In genomic region chr7:610141-610530, GRCh38 we compare ENCODE assay signal across 12 cellular contexts.
DNase-seq lines count a peak whose midpoint lies in the region; ATAC-seq and TF ChIP-seq lines count a peak whose summit lies in the region.
"Had no signal": no experiment of that assay in that cellular context is flagged by ENCODE, and none has a peak within 500 bp of the region (broad histone marks: within the 10 kb centered on the region; RNA-seq: fewer than 3 reads in every experiment).

No MANE protein-coding gene starts in this region.

- H3K9me3 Mint-ChIP-seq in effector memory CD8-positive, alpha-beta T cell, result peaks cover 0 to 8% of the 10 kb centered on the region in 2 donors
- H3K9me3 Mint-ChIP-seq in Calu3 (ENCODE audit: low read depth, unreplicated experiment), result peaks cover 5% of the 10 kb centered on the region

- H3K4me2 ChIP-seq in neuronal stem cell (ENCODE audit: insufficient read depth, low read length, poor library complexity, severe bottlenecking), result no peak overlapping the region
- H3K4me2 ChIP-seq: KMS-11, SK-N-SH had no signal

- H2BK12ac ChIP-seq in neuronal stem cell (ENCODE audit: low read length), result no peak overlapping the region

- peak overlapping the region; percentile 73 for H2AFZ ChIP-seq in neuronal stem cell (ENCODE audit: low read length)

- no peak overlapping the region for H3K4me3 ChIP-seq in cardiac muscle cell
- H3K4me3 ChIP-seq in neuronal stem cell (ENCODE audit: low read length in 2 of 2), result no peak overlapping the region
- H3K4me3 ChIP-seq in aorta (ENCODE audit: low read length in 2 of 2), result no peak overlapping the region

- H3K4ac ChIP-seq in neuronal stem cell (ENCODE audit: low read length), result no peak overlapping the region

- no peak overlapping the region for H2AK5ac ChIP-seq in neuronal stem cell (ENCODE audit: low read depth, low read length)

- H3K36me3 ChIP-seq in cardiac muscle cell (no peaks in the 10 kb centered on the region), neuronal stem cell (replicated peaks in 1 of 2; ENCODE audit: control insufficient read depth in 2 of 2, insufficient read depth in 2 of 2, low read length in 2 of 2) (no peaks in the 10 kb centered on the region), aorta (ENCODE audit: control insufficient read depth in 1 of 2, insufficient read depth in 2 of 2, low read length in 1 of 2) (no peaks in the 10 kb centered on the region)

- H3K9me3 ChIP-seq in cardiac muscle cell (ENCODE audit: low read depth) (no peaks in the 10 kb centered on the region), neuronal stem cell (replicated peaks in 1 of 2; ENCODE audit: control insufficient read depth in 2 of 2, insufficient read depth in 1 of 2, low read depth in 1 of 2, low read length in 2 of 2) (no peaks in the 10 kb centered on the region), aorta (ENCODE audit: control insufficient read depth, low read length) (no peaks in the 10 kb centered on the region)
- H3K9me3 ChIP-seq: SK-N-SH had no signal

- DNase-seq in cardiac muscle cell (ENCODE audit: low read depth in 1 of 2, low spot score in 1 of 2) (no peak), cardiac septum (ENCODE audit: low spot score) (no peak), neuronal stem cell (ENCODE audit: low spot score) (no peak), aorta (peak; percentile 41 to 62), NCI-H2196 (lab: John Stamatoyannopoulos, UW; ENCODE audit: unreplicated experiment) (no peak), Calu3 (no peak)
- DNase-seq in effector memory CD8-positive, alpha-beta T cell, result no peak
- DNase-seq: activated CD4-positive, alpha-beta T cell treated with anti-CD3 and anti-CD28 coated beads for 4 hours; NCI-H2029; SK-N-SH had no signal

- H3K36me3 Mint-ChIP-seq in effector memory CD8-positive, alpha-beta T cell (ENCODE audit: insufficient read depth), result peaks cover 24% of the 10 kb centered on the region
- peaks cover 7% of the 10 kb centered on the region for H3K36me3 Mint-ChIP-seq in Calu3 (ENCODE audit: insufficient read depth, unreplicated experiment)

- H3K27ac ChIP-seq in cardiac muscle cell, result peak overlapping the region; percentile 77
- H3K27ac ChIP-seq in neuronal stem cell (replicated peaks; ENCODE audit: low read length), result no peak overlapping the region
- no peak overlapping the region for H3K27ac ChIP-seq in aorta (ENCODE audit: low read depth in 1 of 2, low read length in 2 of 2)
- H3K27ac ChIP-seq: KMS-11 had no signal

- no peak overlapping the region for H3K14ac ChIP-seq in neuronal stem cell (ENCODE audit: low read length)

- H3K9ac ChIP-seq in neuronal stem cell (ENCODE audit: low read depth, low read length, poor library complexity), result no peak overlapping the region
- H3K9ac ChIP-seq: KMS-11, SK-N-SH had no signal

- peak overlapping the region; percentile 57 to 74 for H3K4me3 Mint-ChIP-seq in effector memory CD8-positive, alpha-beta T cell
- no peak overlapping the region for H3K4me3 Mint-ChIP-seq in Calu3 (ENCODE audit: low read depth, unreplicated experiment)

- no peak overlapping the region for H2BK5ac ChIP-seq in neuronal stem cell (ENCODE audit: low read length)

- no peaks in the 10 kb centered on the region for H3K79me1 ChIP-seq in neuronal stem cell (ENCODE audit: low read depth, low read length)

- no peak overlapping the region for H4K91ac ChIP-seq in neuronal stem cell (ENCODE audit: low read depth, low read length, poor library complexity)

- CTCF ChIA-PET in Calu3 (lab: Charles Lee), result no interaction called here

- H3K4me1 Mint-ChIP-seq in effector memory CD8-positive, alpha-beta T cell (ENCODE audit: low read depth in 2 of 2), result peaks cover 16 to 38% of the 10 kb centered on the region in 2 donors
- H3K4me1 Mint-ChIP-seq in Calu3 (ENCODE audit: low read depth, unreplicated experiment), result no peaks in the 10 kb centered on the region

- no peak overlapping the region for H3K18ac ChIP-seq in neuronal stem cell (ENCODE audit: low read length)

- no peaks in the 10 kb centered on the region for H3K27me3 Mint-ChIP-seq in effector memory CD8-positive, alpha-beta T cell
- H3K27me3 Mint-ChIP-seq in Calu3 (ENCODE audit: unreplicated experiment), result peaks cover 29% of the 10 kb centered on the region

- H2BK120ac ChIP-seq in neuronal stem cell (ENCODE audit: low read depth, low read length), result no peak overlapping the region

- ATAC-seq in effector memory CD8-positive, alpha-beta T cell (replicated peaks), result no peak
- ATAC-seq in aorta (ENCODE audit: low FRiP score), result no peak
- no peak for ATAC-seq in GM21526 (IDR thresholded peaks at IDR 0.05; ENCODE audit: low FRiP score, unreplicated experiment)

- H4K8ac ChIP-seq in neuronal stem cell (ENCODE audit: low read depth, low read length), result no peak overlapping the region

- intact Hi-C loops in cardiac septum (cut with DNase I), result no loop called here
- intact Hi-C loops in aorta (cut with DNase I), result no loop called here
- intact Hi-C loops in Calu3 (cut with micrococcal nuclease; ENCODE audit: unreplicated experiment), result no loop called here

- H3K23ac ChIP-seq in neuronal stem cell (ENCODE audit: low read depth, low read length, poor library complexity), result no peak overlapping the region

- H2BK15ac ChIP-seq in neuronal stem cell (ENCODE audit: low read length), result no peak overlapping the region

- peaks cover 19% of the 10 kb centered on the region for H3K4me1 ChIP-seq in cardiac muscle cell (ENCODE audit: low read depth)
- peaks cover 9 to 25% of the 10 kb centered on the region in 2 donors for H3K4me1 ChIP-seq in neuronal stem cell (ENCODE audit: control insufficient read depth in 2 of 2, insufficient read depth in 1 of 2, low read depth in 1 of 2, low read length in 2 of 2)
- H3K4me1 ChIP-seq in aorta (ENCODE audit: control insufficient read depth in 1 of 2, insufficient read depth in 2 of 2, low read length in 2 of 2), result no peaks in the 10 kb centered on the region

- TF ChIP-seq CTCF in cardiac muscle cell (IDR thresholded peaks at IDR 0.05; ENCODE audit: low read depth, low read length) (no peak), Calu3 (IDR thresholded peaks at IDR 0.05; ENCODE audit: unreplicated experiment) (no peak)

- peak overlapping the region; percentile 93 to 95 for H3K27ac Mint-ChIP-seq in effector memory CD8-positive, alpha-beta T cell
- no peak overlapping the region for H3K27ac Mint-ChIP-seq in Calu3 (ENCODE audit: unreplicated experiment)

- no TSS peak for BruUV-seq in Calu3 (replicated peaks; lab: Mats Ljungman, UMichigan)

- no CpG with 5 or more reads among the region's 10 CpGs for WGBS in neuronal stem cell (ENCODE audit: extremely low coverage in 2 of 2, insufficient read length in 2 of 2, insufficient replicate concordance in 1 of 2), 2 donors
- 89 to 91% methylated on average over 10 of the region's 10 CpGs for WGBS in aorta, 2 donors

- H3K27me3 ChIP-seq in cardiac muscle cell (no peaks in the 10 kb centered on the region), neuronal stem cell (ENCODE audit: control insufficient read depth in 3 of 3, insufficient read depth in 3 of 3, low read depth in 1 of 3, low read length in 3 of 3) (no peaks in the 10 kb centered on the region), aorta (ENCODE audit: control insufficient read depth in 1 of 2, insufficient read depth in 2 of 2, low read length in 1 of 2) (no peaks in the 10 kb centered on the region)

Comparison
In these comparisons a context has a peak if more than half of its experiments do, and no peak if none do; other contexts are left out.
1. DNase-seq: peak in aorta (2 of 2); none in cardiac muscle cell (0 of 2), cardiac septum (single experiment), effector memory CD8-positive, alpha-beta T cell (0 of 3), neuronal stem cell (single experiment), NCI-H2196 (single experiment) and Calu3 (single experiment).